23 cellular contexts compared by ENCODE assay signal in the genomic region with DNA sequence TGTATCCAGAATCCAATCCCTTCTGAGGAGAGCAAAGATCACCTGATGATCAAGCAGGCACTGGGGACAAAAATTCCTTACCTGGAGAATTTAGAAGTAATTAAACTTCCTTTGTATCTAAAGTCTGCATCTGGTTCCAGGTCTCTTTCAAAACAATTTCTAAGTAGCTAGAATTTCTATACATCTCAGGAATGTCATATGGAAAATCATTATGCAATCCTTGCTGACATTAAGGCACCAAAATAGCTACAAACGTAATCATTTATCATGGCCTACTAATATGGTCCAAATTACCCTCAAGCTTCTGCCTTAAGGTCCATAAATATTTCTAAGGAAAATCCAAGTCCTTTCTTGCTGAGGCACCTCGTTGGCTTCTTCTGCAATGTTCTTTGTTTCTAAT.
"Had no signal": no experiment of that assay in that cellular context is flagged by ENCODE, and none has a peak within 500 bp of the region (broad histone marks: within the 10 kb centered on the region; RNA-seq: fewer than 3 reads in every experiment).

No MANE protein-coding gene starts in this region.

- ATAC-seq: activated CD4-positive, alpha-beta T cell treated with anti-CD3 and anti-CD28 coated beads for 36 hours; activated T-helper 17 cell treated with anti-CD3 and anti-CD28 coated beads, Interleukin-2, amount 50 U/mL, for 72 hours; T-helper 17 cell had no signal

- H3K27me3 Mint-ChIP-seq: activated CD4-positive, alpha-beta T cell treated with anti-CD3 and anti-CD28 coated beads for 36 hours had no signal

- H3K27me3 ChIP-seq: brain microvascular endothelial cell, cardiac muscle cell had no signal

- H3K36me3 Mint-ChIP-seq: activated naive CD8-positive, alpha-beta T cell had no signal

- H3K36me3 ChIP-seq: brain microvascular endothelial cell, cardiac muscle cell had no signal

- H3K4me3 Mint-ChIP-seq: activated CD4-positive, alpha-beta memory T cell treated with anti-CD3 and anti-CD28 coated beads, Interleukin-2, amount 10 ng/mL, durations not matched to agents 7 days and 5 days; activated CD4-positive, alpha-beta T cell treated with anti-CD3 and anti-CD28 coated beads for 36 hours; activated naive CD4-positive, alpha-beta T cell treated with anti-CD3 and anti-CD28 coated beads for 36 hours; activated naive CD8-positive, alpha-beta T cell; activated T-helper 17 cell treated with anti-CD3 and anti-CD28 coated beads, Interleukin-2, amount 50 U/mL, for 72 hours; T-helper 17 cell had no signal

- H3K4me1 Mint-ChIP-seq: activated CD4-positive, alpha-beta memory T cell treated with anti-CD3 and anti-CD28 coated beads, Interleukin-2, amount 10 ng/mL, durations not matched to agents 7 days and 5 days; activated CD4-positive, alpha-beta T cell treated with anti-CD3 and anti-CD28 coated beads for 36 hours; activated T-helper 17 cell treated with anti-CD3 and anti-CD28 coated beads, Interleukin-2, amount 50 U/mL, for 72 hours; T-helper 17 cell had no signal

- H3K27ac Mint-ChIP-seq: activated CD4-positive, alpha-beta memory T cell treated with anti-CD3 and anti-CD28 coated beads, Interleukin-2, amount 10 ng/mL, durations not matched to agents 7 days and 5 days; activated CD4-positive, alpha-beta T cell treated with anti-CD3 and anti-CD28 coated beads for 36 hours; activated naive CD4-positive, alpha-beta T cell treated with anti-CD3 and anti-CD28 coated beads for 36 hours; activated naive CD8-positive, alpha-beta T cell; activated T-helper 17 cell treated with anti-CD3 and anti-CD28 coated beads, Interleukin-2, amount 50 U/mL, for 72 hours; T-helper 17 cell had no signal

- H3K27ac ChIP-seq: brain microvascular endothelial cell, cardiac muscle cell had no signal

- H3K9me3 Mint-ChIP-seq: activated CD4-positive, alpha-beta memory T cell treated with anti-CD3 and anti-CD28 coated beads, Interleukin-2, amount 10 ng/mL, durations not matched to agents 7 days and 5 days; activated naive CD4-positive, alpha-beta T cell treated with anti-CD3 and anti-CD28 coated beads for 36 hours; activated T-helper 17 cell treated with anti-CD3 and anti-CD28 coated beads, Interleukin-2, amount 50 U/mL, for 72 hours had no signal

- DNase-seq: activated CD4-positive, alpha-beta memory T cell treated with anti-CD3 and anti-CD28 coated beads, Interleukin-2, amount 10 ng/mL, durations not matched to agents 7 days and 5 days; activated CD4-positive, alpha-beta T cell treated with anti-CD3 and anti-CD28 coated beads for 36 hours; activated CD4-positive, alpha-beta T cell treated with anti-CD3 and anti-CD28 coated beads, Interleukin-2, amount 50 U/mL, for 1 hour; activated gamma-delta T cell; activated naive CD4-positive, alpha-beta T cell treated with anti-CD3 and anti-CD28 coated beads for 36 hours; activated T-cell treated with anti-CD3 and anti-CD28 coated beads for 4 hours; activated T-cell treated with anti-CD3 and anti-CD28 coated beads, Interleukin-2, amount 50 U/mL, for 48 hours; brain microvascular endothelial cell; Karpas-422; MM.1S; NCI-H1105; NCI-H1436; NCI-H187; NCI-H2081; NCI-H510A treated with DMSO at 0.1 percent for 48 hours; NCI-H69; NK-92 treated with Interleukin-12 subunit alpha and Interleukin-12 subunit beta, amount 100 ng/mL, for 24 hours; SHP77 treated with DMSO at 0.1 percent for 48 hours; T-helper 17 cell; T-helper 9 cell had no signal

- H3K4me3 ChIP-seq: cardiac muscle cell had no signal
